11 cellular contexts compared by ENCODE assay signal in genomic region chr1:86933562-86934377, GRCh38. TPM values are rescaled to one million over a fixed set of nuclear protein-coding genes. Genes with fewer than 3 reads are reported as not detected.
DNase-seq lines count a peak whose midpoint lies in the region; ATAC-seq and TF ChIP-seq lines count a peak whose summit lies in the region.
"Had no signal": no experiment of that assay in that cellular context is flagged by ENCODE, and none has a peak within 500 bp of the region (broad histone marks: within the 10 kb centered on the region; RNA-seq: fewer than 3 reads in every experiment).

No MANE protein-coding gene starts in this region.

- H3K4me3 Mint-ChIP-seq in brain: peak overlapping the region; percentile 4 to 43 (median 16)
- no peak overlapping the region for H3K4me3 Mint-ChIP-seq in mesothelial cell of epicardium
- no peak overlapping the region for H3K4me3 Mint-ChIP-seq in Calu3 (ENCODE audit: low read depth, unreplicated experiment)
- H3K4me3 Mint-ChIP-seq: stimulated activated memory B cell treated with anti-CD40 and anti-IgM and Interleukin-4, amounts not matched to agents 10 μg/mL and 1 μg/mL and 100 μg/mL, for 72 hours had no signal

- H3K27me3 Mint-ChIP-seq in brain (no peaks in the 10 kb centered on the region), mesothelial cell of epicardium (ENCODE audit: low read depth) (no peaks in the 10 kb centered on the region), Calu3 (ENCODE audit: unreplicated experiment) (no peaks in the 10 kb centered on the region)
- H3K27me3 Mint-ChIP-seq: stimulated activated memory B cell treated with anti-CD40 and anti-IgM and Interleukin-4, amounts not matched to agents 10 μg/mL and 1 μg/mL and 100 μg/mL, for 72 hours had no signal

- DNase-seq in GM13976 (ENCODE audit: low spot score) (no peak), NCI-H2227 (lab: John Stamatoyannopoulos, UW; ENCODE audit: unreplicated experiment) (peak; percentile 65), mesothelial cell of epicardium (ENCODE audit: low spot score in 2 of 2, unreplicated experiment in 2 of 2) (no peak), Calu3 (no peak)
- no peak for DNase-seq in stimulated activated CD4-positive, alpha-beta T cell treated with anti-CD3 and anti-CD28 coated beads, Interleukin-4, amount 100 ng/mL, for 4 hours
- DNase-seq: caudate nucleus, kidney, NCI-H2029 treated with DMSO at 0.1 percent for 48 hours had no signal

- intact Hi-C loops in Calu3 (cut with micrococcal nuclease; ENCODE audit: unreplicated experiment): no loop called here

- H3K27ac Mint-ChIP-seq in brain (peak overlapping the region; percentile 39 to 93 (median 60)), mesothelial cell of epicardium (peak overlapping the region; percentile 70), Calu3 (ENCODE audit: unreplicated experiment) (no peak overlapping the region)
- H3K27ac Mint-ChIP-seq: stimulated activated memory B cell treated with anti-CD40 and anti-IgM and Interleukin-4, amounts not matched to agents 10 μg/mL and 1 μg/mL and 100 μg/mL, for 72 hours had no signal

- peaks cover 26% of the 10 kb centered on the region for H3K4me1 Mint-ChIP-seq in brain
- H3K4me1 Mint-ChIP-seq in mesothelial cell of epicardium: peaks cover 12% of the 10 kb centered on the region
- H3K4me1 Mint-ChIP-seq in Calu3 (ENCODE audit: low read depth, unreplicated experiment): peaks cover 46% of the 10 kb centered on the region

- H3K9me3 Mint-ChIP-seq in brain: peaks cover 0 to 10% (median 0%) of the 10 kb centered on the region in 5 experiments
- no peaks in the 10 kb centered on the region for H3K9me3 Mint-ChIP-seq in mesothelial cell of epicardium
- H3K9me3 Mint-ChIP-seq in Calu3 (ENCODE audit: low read depth, unreplicated experiment): no peaks in the 10 kb centered on the region
- H3K9me3 Mint-ChIP-seq: stimulated activated memory B cell treated with anti-CD40 and anti-IgM and Interleukin-4, amounts not matched to agents 10 μg/mL and 1 μg/mL and 100 μg/mL, for 72 hours had no signal

- CTCF ChIA-PET in Calu3 (lab: Charles Lee): interaction anchor here (0.5 to 0.7 kb wide), 4 partner anchors 18 to 29 kb away, joined by 3 to 7 read pairs (median 6); no protein-coding TSS in a partner anchor

- no TSS peak for BruUV-seq in Calu3 (replicated peaks; lab: Mats Ljungman, UMichigan)

- TF ChIP-seq CTCF in GM13976 (IDR thresholded peaks at IDR 0.05; ENCODE audit: borderline replicate concordance, control extremely low read depth, extremely low read depth, insufficient read depth, missing control alignments) (peak; percentile 1), brain (conservative IDR thresholded peaks at IDR 0.05) (no peak), mesothelial cell of epicardium (IDR thresholded peaks at IDR 0.05; ENCODE audit: unreplicated experiment) (no peak), Calu3 (IDR thresholded peaks at IDR 0.05; ENCODE audit: unreplicated experiment) (no peak)

- in situ Hi-C loops in GM13976 (cut with MboI; ENCODE audit: low sequenced_read_pairs, unreplicated experiment): no loop called here

- no peak for ATAC-seq in HG02623 (IDR thresholded peaks at IDR 0.05; ENCODE audit: unreplicated experiment)
- ATAC-seq: stimulated activated memory B cell treated with anti-CD40 and anti-IgM and Interleukin-4, amounts not matched to agents 10 μg/mL and 1 μg/mL and 100 μg/mL, for 72 hours had no signal

- H3K36me3 Mint-ChIP-seq in brain (peaks cover 24% of the 10 kb centered on the region), mesothelial cell of epicardium (peaks cover 2% of the 10 kb centered on the region), Calu3 (ENCODE audit: insufficient read depth, unreplicated experiment) (no peaks in the 10 kb centered on the region)
- H3K36me3 Mint-ChIP-seq: stimulated activated memory B cell treated with anti-CD40 and anti-IgM and Interleukin-4, amounts not matched to agents 10 μg/mL and 1 μg/mL and 100 μg/mL, for 72 hours had no signal

RNA-seq across cellular contexts. Expression of gene HS2ST1, which starts 19.3 kb away (rescaled TPM):
- polyA plus RNA-seq in brain (ENCODE audit: insufficient read depth, low read depth, low replicate concordance): 9.8 TPM
- total RNA-seq in mesothelial cell of epicardium: 37.3 to 40.2 TPM (median 37.8 TPM) in 3 replicates
- 40.8 and 54.0 TPM in 2 replicates for total RNA-seq in Calu3 (2022)

RNA-seq across cellular contexts. Expression of gene SELENOF, which starts 19.8 kb away (rescaled TPM):
- 151 TPM for polyA plus RNA-seq in brain (ENCODE audit: insufficient read depth, low read depth, low replicate concordance)
- total RNA-seq in mesothelial cell of epicardium (148 to 155 TPM (median 150 TPM) in 3 replicates), Calu3 (2022) (296 and 302 TPM in 2 replicates)

Comparison
In these comparisons a context has a peak if more than half of its experiments do, and no peak if none do; other contexts are left out.
1. H3K4me3 Mint-ChIP-seq: peak in brain (5 of 5); none in mesothelial cell of epicardium (single experiment) and Calu3 (single experiment).